Comparison of ENCODE assay signal across 1 cellular context in the genomic region with DNA sequence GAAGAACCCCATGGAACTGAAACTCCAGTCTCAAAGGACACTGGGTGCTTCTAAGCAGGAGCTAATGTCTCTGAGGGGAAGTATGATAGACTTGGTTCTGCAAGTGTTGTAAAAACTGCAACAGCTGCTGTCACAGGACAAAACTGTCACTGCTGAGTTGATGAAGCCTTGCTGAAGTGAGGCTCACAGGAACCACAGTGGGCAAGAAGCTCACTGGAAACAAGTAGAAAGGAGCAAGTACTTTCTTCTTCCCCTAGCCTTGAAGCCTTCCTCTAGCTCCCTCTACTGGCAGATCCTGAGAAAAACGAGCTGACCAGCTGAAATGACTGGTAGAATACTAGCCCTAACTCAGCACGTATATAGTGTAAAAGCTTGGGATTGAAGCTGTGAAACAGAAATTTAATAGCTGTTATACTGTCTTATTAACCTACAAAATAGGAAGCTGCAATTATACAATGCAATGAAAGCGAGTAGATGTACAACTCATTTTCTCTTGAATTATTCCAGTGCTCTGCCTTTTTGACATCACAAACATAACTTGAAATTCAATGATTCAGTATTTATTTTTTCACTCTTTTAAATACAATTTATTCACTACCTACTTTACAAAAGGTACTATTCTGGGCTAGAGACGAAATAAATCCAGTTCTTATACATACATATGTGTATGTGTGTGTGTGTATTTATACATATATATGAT.
TF ChIP-seq lines count a peak whose summit lies in the region.

No MANE protein-coding gene starts in this region.

TF ChIP-seq in GM12878, 131 proteins besides CTCF, POLR2A, EP300 and RAD21 (continued from another document):
- TF ChIP-seq, protein P1, sequence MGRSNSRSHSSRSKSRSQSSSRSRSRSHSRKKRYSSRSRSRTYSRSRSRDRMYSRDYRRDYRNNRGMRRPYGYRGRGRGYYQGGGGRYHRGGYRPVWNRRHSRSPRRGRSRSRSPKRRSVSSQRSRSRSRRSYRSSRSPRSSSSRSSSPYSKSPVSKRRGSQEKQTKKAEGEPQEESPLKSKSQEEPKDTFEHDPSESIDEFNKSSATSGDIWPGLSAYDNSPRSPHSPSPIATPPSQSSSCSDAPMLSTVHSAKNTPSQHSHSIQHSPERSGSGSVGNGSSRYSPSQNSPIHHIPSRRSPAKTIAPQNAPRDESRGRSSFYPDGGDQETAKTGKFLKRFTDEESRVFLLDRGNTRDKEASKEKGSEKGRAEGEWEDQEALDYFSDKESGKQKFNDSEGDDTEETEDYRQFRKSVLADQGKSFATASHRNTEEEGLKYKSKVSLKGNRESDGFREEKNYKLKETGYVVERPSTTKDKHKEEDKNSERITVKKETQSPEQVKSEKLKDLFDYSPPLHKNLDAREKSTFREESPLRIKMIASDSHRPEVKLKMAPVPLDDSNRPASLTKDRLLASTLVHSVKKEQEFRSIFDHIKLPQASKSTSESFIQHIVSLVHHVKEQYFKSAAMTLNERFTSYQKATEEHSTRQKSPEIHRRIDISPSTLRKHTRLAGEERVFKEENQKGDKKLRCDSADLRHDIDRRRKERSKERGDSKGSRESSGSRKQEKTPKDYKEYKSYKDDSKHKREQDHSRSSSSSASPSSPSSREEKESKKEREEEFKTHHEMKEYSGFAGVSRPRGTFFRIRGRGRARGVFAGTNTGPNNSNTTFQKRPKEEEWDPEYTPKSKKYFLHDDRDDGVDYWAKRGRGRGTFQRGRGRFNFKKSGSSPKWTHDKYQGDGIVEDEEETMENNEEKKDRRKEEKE (IDR thresholded peaks at IDR 0.05) = no peak
- TF ChIP-seq CEBPB (IDR thresholded peaks at IDR 0.05; ENCODE audit: borderline replicate concordance in 1 of 2, low read depth in 2 of 2, low read length in 2 of 2) (no peak), JUNB (IDR thresholded peaks at IDR 0.05) (no peak), IRF3 (IDR thresholded peaks at IDR 0.05) (no peak), NFXL1 (IDR thresholded peaks at IDR 0.05; ENCODE audit: borderline replicate concordance) (no peak), ZNF687 (IDR thresholded peaks at IDR 0.05) (no peak), MAX (IDR thresholded peaks at IDR 0.05; ENCODE audit: low read depth, low read length) (no peak), RAD51 (IDR thresholded peaks at IDR 0.05) (no peak), ZBTB33 (IDR thresholded peaks at IDR 0.05) (no peak), SMAD1 (IDR thresholded peaks at IDR 0.05; ENCODE audit: low read depth, partially characterized antibody) (no peak), BRCA1 (IDR thresholded peaks at IDR 0.05; ENCODE audit: low read depth, low read length) (no peak), IKZF2 (IDR thresholded peaks at IDR 0.05) (peak in 1 of 2 experiments; percentile 27; a peak in 2 of 4 replicates), TCF12 (IDR thresholded peaks at IDR 0.05; ENCODE audit: low read depth, low read length) (no peak), RB1 (IDR thresholded peaks at IDR 0.05; ENCODE audit: borderline replicate concordance) (no peak), NFIC (IDR thresholded peaks at IDR 0.05; ENCODE audit: low read depth, low read length) (no peak), IKZF1 (conservative IDR thresholded peaks at IDR 0.05) (peak; percentile 57), ZNF274 (IDR thresholded peaks at IDR 0.05; ENCODE audit: insufficient read depth, insufficient read length) (no peak), RCOR1 (conservative IDR thresholded peaks at IDR 0.05; ENCODE audit: low read depth, low read length) (no peak), CHD4 (IDR thresholded peaks at IDR 0.05) (no peak), SUZ12 (IDR thresholded peaks at IDR 0.05; ENCODE audit: unreplicated experiment) (no peak), MYC (IDR thresholded peaks at IDR 0.05; ENCODE audit: insufficient read depth, insufficient read length, insufficient replicate concordance, low read length, severe bottlenecking) (no peak), TCF7 (IDR thresholded peaks at IDR 0.05; ENCODE audit: borderline replicate concordance) (no peak), RBBP5 (conservative IDR thresholded peaks at IDR 0.05) (no peak), EED (IDR thresholded peaks at IDR 0.05; ENCODE audit: low read depth) (no peak), NR2F1 (conservative IDR thresholded peaks at IDR 0.05) (no peak), KAT2A (conservative IDR thresholded peaks at IDR 0.05; ENCODE audit: control insufficient read depth, low read depth, low read length) (no peak), LARP7 (IDR thresholded peaks at IDR 0.05) (no peak), CBX5 (IDR thresholded peaks at IDR 0.05; ENCODE audit: low read depth) (no peak), MXI1 (IDR thresholded peaks at IDR 0.05; ENCODE audit: low read depth, low read length) (no peak), IRF4 (IDR thresholded peaks at IDR 0.05; ENCODE audit: low read depth, low read length) (0 out of 2 replicates have a peak, but pooled peaks have one; percentile 18), RELA (IDR thresholded peaks at IDR 0.05; ENCODE audit: borderline replicate concordance, partially characterized antibody) (no peak), STAT3 (IDR thresholded peaks at IDR 0.05; ENCODE audit: low read depth, low read length) (no peak), E2F8 (IDR thresholded peaks at IDR 0.05; ENCODE audit: low read depth, partially characterized antibody) (no peak), SMARCA5 (IDR thresholded peaks at IDR 0.05) (0 out of 2 replicates have a peak, but pooled peaks have one; percentile 38), NR2C1 (IDR thresholded peaks at IDR 0.05) (no peak), HDAC2 (IDR thresholded peaks at IDR 0.05) (no peak), CBFB (IDR thresholded peaks at IDR 0.05; ENCODE audit: low read depth) (no peak), MLLT1 (IDR thresholded peaks at IDR 0.05) (no peak; the same call in 1 of the 2 replicates), MTA3 (IDR thresholded peaks at IDR 0.05; ENCODE audit: borderline replicate concordance, low read length) (no peak), MTA2 (IDR thresholded peaks at IDR 0.05; ENCODE audit: low read depth) (no peak), SIN3A (IDR thresholded peaks at IDR 0.05; ENCODE audit: low read depth, low read length) (no peak)
- TF ChIP-seq, protein P2, sequence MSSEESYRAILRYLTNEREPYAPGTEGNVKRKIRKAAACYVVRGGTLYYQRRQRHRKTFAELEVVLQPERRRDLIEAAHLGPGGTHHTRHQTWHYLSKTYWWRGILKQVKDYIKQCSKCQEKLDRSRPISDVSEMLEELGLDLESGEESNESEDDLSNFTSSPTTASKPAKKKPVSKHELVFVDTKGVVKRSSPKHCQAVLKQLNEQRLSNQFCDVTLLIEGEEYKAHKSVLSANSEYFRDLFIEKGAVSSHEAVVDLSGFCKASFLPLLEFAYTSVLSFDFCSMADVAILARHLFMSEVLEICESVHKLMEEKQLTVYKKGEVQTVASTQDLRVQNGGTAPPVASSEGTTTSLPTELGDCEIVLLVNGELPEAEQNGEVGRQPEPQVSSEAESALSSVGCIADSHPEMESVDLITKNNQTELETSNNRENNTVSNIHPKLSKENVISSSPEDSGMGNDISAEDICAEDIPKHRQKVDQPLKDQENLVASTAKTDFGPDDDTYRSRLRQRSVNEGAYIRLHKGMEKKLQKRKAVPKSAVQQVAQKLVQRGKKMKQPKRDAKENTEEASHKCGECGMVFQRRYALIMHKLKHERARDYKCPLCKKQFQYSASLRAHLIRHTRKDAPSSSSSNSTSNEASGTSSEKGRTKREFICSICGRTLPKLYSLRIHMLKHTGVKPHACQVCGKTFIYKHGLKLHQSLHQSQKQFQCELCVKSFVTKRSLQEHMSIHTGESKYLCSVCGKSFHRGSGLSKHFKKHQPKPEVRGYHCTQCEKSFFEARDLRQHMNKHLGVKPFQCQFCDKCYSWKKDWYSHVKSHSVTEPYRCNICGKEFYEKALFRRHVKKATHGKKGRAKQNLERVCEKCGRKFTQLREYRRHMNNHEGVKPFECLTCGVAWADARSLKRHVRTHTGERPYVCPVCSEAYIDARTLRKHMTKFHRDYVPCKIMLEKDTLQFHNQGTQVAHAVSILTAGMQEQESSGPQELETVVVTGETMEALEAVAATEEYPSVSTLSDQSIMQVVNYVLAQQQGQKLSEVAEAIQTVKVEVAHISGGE (CRISPR knock-in tag; IDR thresholded peaks at IDR 0.05) = no peak
- TF ChIP-seq, protein P3, sequence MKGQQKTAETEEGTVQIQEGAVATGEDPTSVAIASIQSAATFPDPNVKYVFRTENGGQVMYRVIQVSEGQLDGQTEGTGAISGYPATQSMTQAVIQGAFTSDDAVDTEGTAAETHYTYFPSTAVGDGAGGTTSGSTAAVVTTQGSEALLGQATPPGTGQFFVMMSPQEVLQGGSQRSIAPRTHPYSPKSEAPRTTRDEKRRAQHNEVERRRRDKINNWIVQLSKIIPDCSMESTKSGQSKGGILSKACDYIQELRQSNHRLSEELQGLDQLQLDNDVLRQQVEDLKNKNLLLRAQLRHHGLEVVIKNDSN (IDR thresholded peaks at IDR 0.05; ENCODE audit: borderline replicate concordance, extremely low read length, insufficient read depth, low read depth, low read length) = no peak
